In the genomic region with DNA sequence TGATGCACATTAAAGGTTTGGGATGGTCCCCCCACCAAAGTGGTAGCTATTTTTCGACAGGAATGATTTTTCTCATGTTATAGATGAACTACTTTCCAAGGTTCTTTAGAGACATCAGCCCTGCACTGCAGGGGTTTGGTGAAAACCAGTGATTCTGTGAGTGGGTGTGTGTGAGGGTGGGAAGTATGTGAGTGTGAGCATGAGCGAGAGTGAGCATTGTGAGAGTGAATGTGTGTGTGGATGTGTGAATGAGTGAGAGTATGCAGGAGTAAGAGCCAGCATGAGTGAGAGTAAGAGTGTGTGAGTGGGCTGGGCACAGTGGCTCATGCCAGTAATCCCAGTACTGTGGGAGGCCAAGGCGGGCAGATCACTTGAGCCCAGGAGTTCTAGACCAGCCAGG, we compare ENCODE assay signal across 28 cellular contexts.
"Had no signal": no experiment of that assay in that cellular context is flagged by ENCODE, and none has a peak within 500 bp of the region (broad histone marks: within the 10 kb centered on the region; RNA-seq: fewer than 3 reads in every experiment).

No MANE protein-coding gene starts in this region.

- H3K9me3 Mint-ChIP-seq: immature natural killer cell; naive thymus-derived CD8-positive, alpha-beta T cell; nephron; neural progenitor cell; stimulated activated naive CD8-positive, alpha-beta T cell treated with anti-CD3 and anti-CD28 coated beads, Interleukin-15, Interleukin-2, amounts not matched to agents 100 ng/mL and 50 ng/mL, for 24 hours had no signal

- H3K4me3 ChIP-seq: left lung, lower lobe of right lung, neural progenitor cell, right atrium auricular region, right lobe of liver, smooth muscle cell, suprapubic skin, thoracic aorta, tibial artery, vagina had no signal

- H3K4me3 Mint-ChIP-seq: immature natural killer cell; naive thymus-derived CD8-positive, alpha-beta T cell; nephron; neural progenitor cell; stimulated activated naive CD8-positive, alpha-beta T cell treated with anti-CD3 and anti-CD28 coated beads, Interleukin-15, Interleukin-2, amounts not matched to agents 100 ng/mL and 50 ng/mL, for 24 hours had no signal

- ATAC-seq: left colon; left lung; lower lobe of right lung; naive thymus-derived CD8-positive, alpha-beta T cell; right lobe of liver had no signal

- H3K36me3 ChIP-seq: left lung, lower lobe of right lung, neural progenitor cell, neutrophil, right atrium auricular region, right lobe of liver, suprapubic skin, thoracic aorta, tibial artery, vagina had no signal

- H3K4me1 Mint-ChIP-seq: immature natural killer cell, nephron, neural progenitor cell had no signal

- H3K36me3 Mint-ChIP-seq: naive thymus-derived CD8-positive, alpha-beta T cell; neural progenitor cell had no signal

- H3K9me3 ChIP-seq: left lung, lower lobe of right lung, neutrophil, right atrium auricular region, right lobe of liver, suprapubic skin, thoracic aorta, tibial artery, vagina had no signal

- DNase-seq: hypothalamus; immature natural killer cell; kidney; left colon; left lung; lower lobe of right lung; mammary epithelial cell; mesenchymal stem cell; naive thymus-derived CD8-positive, alpha-beta T cell; occipital lobe; right lobe of liver; stimulated activated CD4-positive, alpha-beta T cell treated with anti-CD3 and anti-CD28 coated beads, Interleukin-12 subunit alpha, Interleukin-12 subunit beta, amount 100 ng/mL, for 4 hours; stimulated activated CD4-positive, alpha-beta T cell treated with anti-CD3 and anti-CD28 coated beads, Interleukin-15, amount 100 ng/mL, for 24 hours; stimulated activated CD4-positive, alpha-beta T cell treated with anti-CD3 and anti-CD28 coated beads, Interleukin-2, amount 100 ng/mL, for 24 hours; stimulated activated CD4-positive, alpha-beta T cell treated with anti-CD3 and anti-CD28 coated beads, Interleukin-4, amount 100 ng/mL, for 1 hour; stimulated activated naive CD4-positive, alpha-beta T cell; tibial artery; trophoblast cell had no signal

- H3K4me1 ChIP-seq: left lung, lower lobe of right lung, neural progenitor cell, vagina had no signal

- H3K27ac ChIP-seq: left lung, lower lobe of right lung, neural progenitor cell, neutrophil, parathyroid adenoma, right atrium auricular region, right lobe of liver, suprapubic skin, thoracic aorta, tibial artery, vagina had no signal

- H3K27ac Mint-ChIP-seq: naive thymus-derived CD8-positive, alpha-beta T cell; nephron; neural progenitor cell; stimulated activated naive CD8-positive, alpha-beta T cell treated with anti-CD3 and anti-CD28 coated beads, Interleukin-15, Interleukin-2, amounts not matched to agents 100 ng/mL and 50 ng/mL, for 24 hours had no signal
